Comparison of ENCODE assay signal across 8 cellular contexts in genomic region chr10:130179640-130180039, GRCh38. TPM values are rescaled to one million over a fixed set of nuclear protein-coding genes. Genes with fewer than 3 reads are reported as not detected.
A peak's percentile ranks its signal among the peaks of the same experiment; 100 is the strongest.
DNase-seq lines count a peak whose midpoint lies in the region; ATAC-seq and TF ChIP-seq lines count a peak whose summit lies in the region.

No MANE protein-coding gene starts in this region.

- H3K4me3 Mint-ChIP-seq in T-helper 17 cell: no peak overlapping the region
- H3K4me3 Mint-ChIP-seq in neural progenitor cell: no peak overlapping the region

- H2AFZ ChIP-seq in neural progenitor cell (replicated peaks): no peak overlapping the region

- no peaks in the 10 kb centered on the region for H3K79me2 ChIP-seq in neural progenitor cell (ENCODE audit: low read depth)

- no peaks in the 10 kb centered on the region for H3F3A ChIP-seq in neural progenitor cell (ENCODE audit: low read depth)

- H3K27me3 ChIP-seq in neural progenitor cell: no peaks in the 10 kb centered on the region

- ATAC-seq in T-helper 17 cell (peak; percentile 85), GM18520 (IDR thresholded peaks at IDR 0.05; ENCODE audit: unreplicated experiment) (no peak), GM21360 (IDR thresholded peaks at IDR 0.05; ENCODE audit: unreplicated experiment) (no peak), GM18909 (IDR thresholded peaks at IDR 0.05; ENCODE audit: poor library complexity, unreplicated experiment) (no peak)

- peaks cover 7% of the 10 kb centered on the region for H3K36me3 ChIP-seq in neural progenitor cell

- peak overlapping the region; percentile 5 for H3K27ac ChIP-seq in neural progenitor cell

- H3K27ac Mint-ChIP-seq in T-helper 17 cell (no peak overlapping the region), neural progenitor cell (no peak overlapping the region)

- H3K4me1 ChIP-seq in neural progenitor cell: peaks cover 4% of the 10 kb centered on the region

- H3K4me3 ChIP-seq in HFF-Myc (replicated peaks; ENCODE audit: low read depth, low read length) (no peak overlapping the region), epithelial cell of proximal tubule (ENCODE audit: low read depth, low read length) (no peak overlapping the region), neural progenitor cell (no peak overlapping the region)

- no peak overlapping the region for H3K4me2 ChIP-seq in neural progenitor cell

- H4K20me1 ChIP-seq in neural progenitor cell (ENCODE audit: low read depth): peaks cover 2% of the 10 kb centered on the region

- H3K4me1 Mint-ChIP-seq in T-helper 17 cell (peaks cover 9% of the 10 kb centered on the region), neural progenitor cell (no peaks in the 10 kb centered on the region)

- TF ChIP-seq CTCF in HFF-Myc (IDR thresholded peaks at IDR 0.05; ENCODE audit: low read depth, low read length, missing control alignments): peak; percentile 46
- TF ChIP-seq CTCF in epithelial cell of proximal tubule (conservative IDR thresholded peaks at IDR 0.05; ENCODE audit: low read depth, low read length): peak; percentile 60
- TF ChIP-seq CTCF in neural progenitor cell (IDR thresholded peaks at IDR 0.05): peak; percentile 68

- DNase-seq in DMS153 (lab: John Stamatoyannopoulos, UW): peak; percentile 19
- peak; percentile 41 for DNase-seq in HFF-Myc (ENCODE audit: extremely low read depth, low read depth)
- DNase-seq in T-helper 17 cell: peak in 1 of 3 donors; percentile 30
- DNase-seq in epithelial cell of proximal tubule (ENCODE audit: low read depth): peak; percentile 33
- DNase-seq in neural progenitor cell (ENCODE audit: low spot score): peak; percentile 81

- no peaks in the 10 kb centered on the region for H3K9me3 ChIP-seq in T-helper 17 cell (ENCODE audit: control insufficient read depth, low read length, poor library complexity, severe bottlenecking)
- H3K9me3 ChIP-seq in neural progenitor cell (ENCODE audit: low read depth): no peaks in the 10 kb centered on the region

- no peaks in the 10 kb centered on the region for H3K9me3 Mint-ChIP-seq in neural progenitor cell

- H3K36me3 Mint-ChIP-seq in T-helper 17 cell (ENCODE audit: low read depth) (peaks cover 5% of the 10 kb centered on the region), neural progenitor cell (peaks cover 30% of the 10 kb centered on the region)

- H3K9ac ChIP-seq in neural progenitor cell: no peak overlapping the region

- no peaks in the 10 kb centered on the region for H3K27me3 Mint-ChIP-seq in T-helper 17 cell
- peaks cover 3% of the 10 kb centered on the region for H3K27me3 Mint-ChIP-seq in neural progenitor cell (ENCODE audit: insufficient read depth, low read depth)

RNA-seq across cellular contexts. Expression of gene GLRX3, which starts 43.4 kb away (rescaled TPM):
- total RNA-seq in T-helper 17 cell (10 to 100 TPM; 31.5 to 39.9 TPM), epithelial cell of proximal tubule (133 and 175 TPM in 2 replicates), neural progenitor cell (ENCODE audit: low replicate concordance) (142 and 182 TPM in 2 replicates)
